In the genomic region with DNA sequence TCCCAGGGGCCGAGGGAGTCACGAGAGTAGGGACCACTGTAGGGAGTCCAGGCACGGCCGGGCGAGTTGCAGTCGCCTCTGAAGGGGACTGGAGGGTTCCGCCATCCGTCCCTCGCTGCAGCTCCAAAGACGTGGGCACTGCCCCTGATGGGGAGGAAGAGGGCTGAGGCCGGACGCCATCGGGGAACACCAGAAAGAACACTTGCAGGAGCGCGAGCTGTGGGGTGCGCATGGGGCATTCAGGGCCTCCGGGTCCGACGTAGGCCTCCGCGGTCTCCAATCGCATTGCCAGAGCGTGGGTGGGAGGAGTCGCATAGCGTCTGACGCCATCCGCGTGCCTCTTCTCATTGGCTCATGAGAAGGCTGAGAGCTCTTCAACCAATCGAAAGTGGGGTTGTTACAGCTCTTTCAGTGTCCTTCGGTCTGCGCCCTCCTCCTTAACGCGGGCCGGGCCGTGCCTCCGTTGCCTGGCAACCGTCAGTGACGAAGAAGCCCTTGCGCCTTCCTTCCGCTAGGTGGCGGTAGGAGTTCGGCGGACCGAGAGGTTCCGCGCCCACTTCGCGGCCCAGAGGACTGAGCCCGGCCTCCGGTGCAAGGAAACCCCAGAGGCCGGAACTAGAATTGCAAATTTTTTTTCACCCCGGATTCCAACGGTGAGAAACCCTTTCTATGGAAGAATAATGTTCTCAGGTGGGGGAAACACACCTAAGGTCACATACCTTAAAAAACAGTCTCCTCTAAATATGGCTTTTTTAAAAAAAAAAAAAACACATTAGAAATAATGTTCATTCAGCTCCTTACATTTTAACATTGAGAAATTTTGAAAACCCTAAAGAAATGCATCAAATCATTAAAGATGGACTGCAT, we compare ENCODE assay signal across 8 cellular contexts. TPM values are rescaled to one million over a fixed set of nuclear protein-coding genes. Genes with fewer than 3 reads are reported as not detected.
A peak's percentile ranks its signal among the peaks of the same experiment; 100 is the strongest.
DNase-seq lines count a peak whose midpoint lies in the region; ATAC-seq, FAIRE-seq and TF ChIP-seq lines count a peak whose summit lies in the region.

A gene with protein sequence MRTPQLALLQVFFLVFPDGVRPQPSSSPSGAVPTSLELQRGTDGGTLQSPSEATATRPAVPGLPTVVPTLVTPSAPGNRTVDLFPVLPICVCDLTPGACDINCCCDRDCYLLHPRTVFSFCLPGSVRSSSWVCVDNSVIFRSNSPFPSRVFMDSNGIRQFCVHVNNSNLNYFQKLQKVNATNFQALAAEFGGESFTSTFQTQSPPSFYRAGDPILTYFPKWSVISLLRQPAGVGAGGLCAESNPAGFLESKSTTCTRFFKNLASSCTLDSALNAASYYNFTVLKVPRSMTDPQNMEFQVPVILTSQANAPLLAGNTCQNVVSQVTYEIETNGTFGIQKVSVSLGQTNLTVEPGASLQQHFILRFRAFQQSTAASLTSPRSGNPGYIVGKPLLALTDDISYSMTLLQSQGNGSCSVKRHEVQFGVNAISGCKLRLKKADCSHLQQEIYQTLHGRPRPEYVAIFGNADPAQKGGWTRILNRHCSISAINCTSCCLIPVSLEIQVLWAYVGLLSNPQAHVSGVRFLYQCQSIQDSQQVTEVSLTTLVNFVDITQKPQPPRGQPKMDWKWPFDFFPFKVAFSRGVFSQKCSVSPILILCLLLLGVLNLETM (minus strand): TSS at position 260 of the 867 bp plus-strand sequence. CDS start 28 bp downstream, at position 232.

- ATAC-seq in GM19035 (IDR thresholded peaks at IDR 0.05; ENCODE audit: unreplicated experiment) (peak; percentile 98), HG03378 (IDR thresholded peaks at IDR 0.05; ENCODE audit: unreplicated experiment) (peak; percentile 99)

- peak within 1 kb of the TSS; percentile 62 to 84 for H3K27ac ChIP-seq in kidney (ENCODE audit: low read depth in 2 of 2, low read length in 2 of 2)

- intact Hi-C loops in kidney (cut with DNase I): loop anchor here (10.0 kb wide), 1 partner anchor 151 kb away; no protein-coding TSS in a partner anchor

- TF ChIP-seq CTCF in chondrocyte (IDR thresholded peaks at IDR 0.05) (peak; percentile 99), kidney (IDR thresholded peaks at IDR 0.05; ENCODE audit: borderline replicate concordance, extremely low read depth, insufficient read depth) (peak; percentile 99)

- H3K4me1 Mint-ChIP-seq in chondrocyte (ENCODE audit: low read depth): peaks cover 29% of the 10 kb centered on the region

- H3K36me3 Mint-ChIP-seq in chondrocyte (ENCODE audit: low read depth): peaks cover 4% of the 10 kb centered on the region

- H3K27me3 Mint-ChIP-seq in chondrocyte (ENCODE audit: low read depth): peaks cover 2% of the 10 kb centered on the region

- DNase-seq in AML-193 (lab: John Stamatoyannopoulos, UW): peak; percentile 97 to 98
- peak; percentile 100 for DNase-seq in NCI-H460 (ENCODE audit: extremely low read depth, low read depth)
- peak; percentile 96 for DNase-seq in activated CD4-positive, alpha-beta T cell treated with anti-CD3 and anti-CD28 coated beads for 1 hour
- DNase-seq in chondrocyte (ENCODE audit: low spot score): peak; percentile 97
- DNase-seq in kidney: peak; percentile 99
- peak; percentile 94 to 96 for DNase-seq in stimulated activated CD4-positive, alpha-beta T cell treated with anti-CD3 and anti-CD28 coated beads, Interleukin-15, amount 100 ng/mL, for 48 hours (ENCODE audit: low read depth in 2 of 2)

- peak within 1 kb of the TSS; percentile 98 for H3K4me3 Mint-ChIP-seq in chondrocyte (ENCODE audit: unreplicated experiment)

- H3K36me3 ChIP-seq in kidney (ENCODE audit: control insufficient read depth in 1 of 2, insufficient read depth in 2 of 2, low read length in 2 of 2): peaks cover 4 to 5% of the 10 kb centered on the region in 2 donors

- peak; percentile 99 for FAIRE-seq in kidney (lab: Jason Lieb, UNC)

- peak within 1 kb of the TSS; percentile 95 for H3K27ac Mint-ChIP-seq in chondrocyte (ENCODE audit: unreplicated experiment)

- peak within 1 kb of the TSS; percentile 90 to 99 for H3K9ac ChIP-seq in kidney (ENCODE audit: low read length in 2 of 2)

- peak within 1 kb of the TSS; percentile 95 to 99 for H3K4me3 ChIP-seq in kidney (ENCODE audit: low read length in 2 of 2)

- H3K4me1 ChIP-seq in kidney (ENCODE audit: control insufficient read depth in 1 of 2, insufficient read depth in 1 of 2, low read depth in 1 of 2, low read length in 2 of 2): peaks cover 0 to 11% of the 10 kb centered on the region in 2 donors

- H3K9me3 ChIP-seq in kidney (ENCODE audit: control insufficient read depth in 1 of 2, low read length in 2 of 2): no peaks in the 10 kb centered on the region

- H3K9me3 Mint-ChIP-seq in chondrocyte (ENCODE audit: low read depth): no peaks in the 10 kb centered on the region

RNA-seq across cellular contexts. Expression of the gene that starts here (rescaled TPM):
- 48.2 and 55.1 TPM in 2 replicates for total RNA-seq in NCI-H460 (2014; rRNA removed; shearing (Covaris generic))
- 52.8 and 81.5 TPM in 2 replicates for polyA plus RNA-seq in NCI-H460 (2014; cell fraction: nucleus; rRNA removed)
- total RNA-seq in chondrocyte (32.7 to 54.6 TPM (median 35.8 TPM) in 3 replicates), kidney (46.3 TPM)
- 40.3 TPM for polyA plus RNA-seq in kidney (ENCODE audit: insufficient read depth, low read depth, low replicate concordance)

Comparison
In these comparisons a context has a peak if more than half of its experiments do, and no peak if none do; other contexts are left out.
1. Peak in every context shown above with its lines: DNase-seq, ATAC-seq, H3K4me3 ChIP-seq and H3K27ac ChIP-seq.